In the genomic region with DNA sequence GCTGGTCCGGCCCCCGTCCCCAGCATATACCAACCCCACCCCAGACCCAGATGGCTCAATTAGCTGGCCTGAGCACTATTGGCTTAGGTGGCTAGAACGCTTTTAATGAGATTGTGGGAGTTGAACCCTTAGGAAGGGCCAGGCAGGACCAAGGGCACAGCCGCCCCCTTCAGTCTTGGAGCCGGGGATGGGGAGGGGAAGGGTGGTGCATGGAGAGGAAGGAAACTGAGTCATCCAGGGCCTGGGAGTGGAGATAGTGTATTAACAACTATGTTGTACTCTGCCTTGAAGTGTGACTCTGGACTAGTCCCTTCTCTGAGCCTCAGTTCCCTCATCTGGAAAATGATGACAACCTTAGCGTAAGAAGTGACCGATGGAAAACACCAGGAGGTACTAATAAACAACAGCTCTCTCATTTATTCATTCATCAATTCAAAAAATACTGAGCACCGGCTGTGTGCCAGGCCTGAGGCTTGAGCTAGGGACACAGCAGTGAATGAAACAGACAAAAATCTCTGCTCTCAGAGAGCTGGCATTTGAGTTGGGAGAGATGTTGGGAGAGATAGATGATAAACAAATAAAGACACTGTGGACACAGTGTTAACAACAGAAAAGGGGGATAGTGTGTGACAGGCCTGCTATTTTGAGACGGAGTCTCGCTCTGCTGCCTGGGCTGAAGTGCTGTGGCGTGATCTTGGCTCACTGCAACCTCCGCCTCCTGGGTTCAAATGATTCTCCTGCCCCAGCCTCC, we compare ENCODE assay signal across 15 cellular contexts. TPM values are rescaled to one million over a fixed set of nuclear protein-coding genes. Genes with fewer than 3 reads are reported as not detected.
A peak's percentile ranks its signal among the peaks of the same experiment; 100 is the strongest.
DNase-seq lines count a peak whose midpoint lies in the region; ATAC-seq and TF ChIP-seq lines count a peak whose summit lies in the region.
"Had no signal": no experiment of that assay in that cellular context is flagged by ENCODE, and none has a peak within 500 bp of the region (broad histone marks: within the 10 kb centered on the region; RNA-seq: fewer than 3 reads in every experiment).

No MANE protein-coding gene starts in this region.

- peak overlapping the region in 1 of 6 donors; percentile 53 for H3K27ac Mint-ChIP-seq in immature natural killer cell

- DNase-seq in SIG-M5 treated with dmso at 0.1 percent for 504 hours (lab: John Stamatoyannopoulos, UW; ENCODE audit: unreplicated experiment) (peak; percentile 51), SIG-M5 (lab: John Stamatoyannopoulos, UW) (no peak), LNCaP clone FGC (ENCODE audit: low read depth) (peak; percentile 72), epithelial cell of prostate (ENCODE audit: low read depth, low spot score) (no peak), pulmonary artery endothelial cell (ENCODE audit: low read depth, low spot score) (peak; percentile 50), immature natural killer cell (no peak)
- DNase-seq in stimulated activated CD4-positive, alpha-beta T cell treated with anti-CD3 and anti-CD28 coated beads, Interleukin-15, amount 100 ng/mL, for 24 hours, result no peak
- DNase-seq: 8988T; effector CD8-positive, alpha-beta T cell; NCI-H1092 treated with DMSO at 0.1 percent for 48 hours; NCI-H345; stimulated activated CD4-positive, alpha-beta T cell treated with anti-CD3 and anti-CD28 coated beads, Interleukin-1b, Interleukin-23, amount 100 ng/mL, for 48 hours had no signal

- TF ChIP-seq CTCF in LNCaP clone FGC (IDR thresholded peaks at IDR 0.05; ENCODE audit: control insufficient read depth, extremely low read depth, insufficient read depth), result no peak

- no peak for ATAC-seq in HG03439 (IDR thresholded peaks at IDR 0.05; ENCODE audit: unreplicated experiment)
- ATAC-seq: activated CD4-positive, CD25-positive, alpha-beta regulatory T cell treated with anti-CD3 and anti-CD28 coated beads, Interleukin-2, amount 50 U/mL, for 24 hours; HepG2 had no signal

- H3K9me3 Mint-ChIP-seq in immature natural killer cell, result no peaks in the 10 kb centered on the region

- H3K4me1 Mint-ChIP-seq in immature natural killer cell, result peaks cover 36 to 44% of the 10 kb centered on the region in 2 donors

- no peak overlapping the region for H3K4me3 Mint-ChIP-seq in immature natural killer cell

- peaks cover 0 to 3% (median 2%) of the 10 kb centered on the region in 3 donors for H3K27me3 Mint-ChIP-seq in immature natural killer cell (ENCODE audit: low read depth in 3 of 3)

- peak overlapping the region; percentile 99 for H3K27ac ChIP-seq in epithelial cell of prostate

- no peak overlapping the region for H3K4me3 ChIP-seq in LNCaP clone FGC (ENCODE audit: low read depth, low read length)

- H3K36me3 Mint-ChIP-seq in immature natural killer cell, result peaks cover 7 to 11% (median 9%) of the 10 kb centered on the region in 3 donors

RNA-seq across cellular contexts. Expression of a gene that starts 11.5 kb away (rescaled TPM):
- 35.3 and 38.7 TPM in 2 replicates for total RNA-seq in pulmonary artery endothelial cell
- polyA plus RNA-seq in immature natural killer cell, result 10 to 100 TPM; 15.2 to 33.5 (median 19.7) TPM

RNA-seq across cellular contexts. Expression of a gene that starts 29.0 kb away (rescaled TPM):
- 38.1 and 46.9 TPM in 2 replicates for total RNA-seq in pulmonary artery endothelial cell
- polyA plus RNA-seq in immature natural killer cell, result 100 to 1,000 TPM; 112 to 189 (median 185) TPM

RNA-seq across cellular contexts. Expression of a gene that starts 48.6 kb away (rescaled TPM):
- 9.6 and 12.1 TPM in 2 replicates for total RNA-seq in pulmonary artery endothelial cell
- polyA plus RNA-seq in immature natural killer cell, result 10 to 100 TPM; 15.3 to 27.6 (median 22.9) TPM

Comparison
In these comparisons a context has a peak if more than half of its experiments do, and no peak if none do; other contexts are left out.
1. DNase-seq: peak in SIG-M5 treated with dmso at 0.1 percent for 504 hours (single experiment), LNCaP clone FGC (single experiment) and pulmonary artery endothelial cell (single experiment); none in SIG-M5 (single experiment), epithelial cell of prostate (single experiment), immature natural killer cell (0 of 3) and stimulated activated CD4-positive, alpha-beta T cell treated with anti-CD3 and anti-CD28 coated beads, Interleukin-15, amount 100 ng/mL, for 24 hours (single experiment).